30 cellular contexts compared by ENCODE assay signal in the genomic region with DNA sequence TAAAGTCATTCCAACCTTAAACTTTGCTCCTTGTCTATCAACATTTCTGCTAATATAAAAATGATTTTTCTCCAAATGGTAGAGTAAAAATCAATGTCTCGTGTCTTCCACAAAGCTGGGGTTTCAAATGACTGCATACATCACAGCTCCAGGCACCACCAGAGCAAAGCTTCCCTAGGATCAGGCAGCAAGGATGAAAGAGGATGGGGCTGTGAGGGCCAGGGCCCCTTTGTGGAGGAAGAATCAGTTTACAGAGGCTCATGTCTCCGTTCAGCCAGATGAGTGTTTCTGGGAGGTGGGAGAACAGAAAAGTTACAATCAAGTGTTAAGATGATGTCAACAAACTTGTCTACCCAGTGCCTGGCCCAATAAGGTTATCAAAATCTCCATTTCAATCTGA.
"Had no signal": no experiment of that assay in that cellular context is flagged by ENCODE, and none has a peak within 500 bp of the region (broad histone marks: within the 10 kb centered on the region; RNA-seq: fewer than 3 reads in every experiment).

No MANE protein-coding gene starts in this region.

- H3K4me3 ChIP-seq: adrenal gland, body of pancreas, esophagus squamous epithelium, gastroesophageal sphincter had no signal

- ATAC-seq: activated CD4-positive, alpha-beta T cell treated with anti-CD3 and anti-CD28 coated beads for 36 hours; activated CD8-positive, alpha-beta memory T cell treated with anti-CD3 and anti-CD28 coated beads, Interleukin-2, amount 10 ng/mL, durations not matched to agents 7 days and 5 days; activated CD8-positive, alpha-beta T cell treated with anti-CD3 and anti-CD28 coated beads, Interleukin-2, amount 10 ng/mL, durations not matched to agents 7 days and 5 days; activated naive CD8-positive, alpha-beta T cell treated with anti-CD3 and anti-CD28 coated beads, Interleukin-2, amount 50 U/mL, for 24 hours; body of pancreas; gastroesophageal sphincter had no signal

- H3K27ac ChIP-seq: adrenal gland, body of pancreas, epithelial cell of prostate, esophagus squamous epithelium, gastroesophageal sphincter had no signal

- H3K27me3 Mint-ChIP-seq: activated naive CD4-positive, alpha-beta T cell treated with anti-CD3 and anti-CD28 coated beads, Interleukin-2, amount 50 U/mL, for 24 hours had no signal

- H3K4me3 Mint-ChIP-seq: activated CD4-positive, alpha-beta memory T cell treated with anti-CD3 and anti-CD28 coated beads for 36 hours; activated CD4-positive, alpha-beta T cell treated with anti-CD3 and anti-CD28 coated beads for 36 hours; activated CD4-positive, alpha-beta T cell treated with anti-CD3 and anti-CD28 coated beads, Interleukin-2, amount 10 ng/mL, durations not matched to agents 24 days and 14 days; activated CD8-positive, alpha-beta memory T cell treated with anti-CD3 and anti-CD28 coated beads, Interleukin-2, amount 10 ng/mL, durations not matched to agents 7 days and 5 days; activated CD8-positive, alpha-beta T cell treated with anti-CD3 and anti-CD28 coated beads, Interleukin-2, amount 10 ng/mL, durations not matched to agents 7 days and 5 days; activated naive CD4-positive, alpha-beta T cell treated with anti-CD3 and anti-CD28 coated beads for 36 hours; activated naive CD4-positive, alpha-beta T cell treated with anti-CD3 and anti-CD28 coated beads, Interleukin-2, amount 50 U/mL, for 24 hours; activated naive CD8-positive, alpha-beta T cell treated with anti-CD3 and anti-CD28 coated beads for 36 hours; activated naive CD8-positive, alpha-beta T cell treated with anti-CD3 and anti-CD28 coated beads, Interleukin-2, amount 50 U/mL, for 24 hours; activated T-helper 1 cell treated with anti-CD3 and anti-CD28 coated beads, Interleukin-12 subunit alpha, Interleukin-12 subunit beta, Interleukin-2, Interleukin-4 antibody, amounts not matched to agents 30 ng/mL and 10 ng/mL and 1 ng/mL, durations not matched to agents 14 hours and 24 hours and 36 hours had no signal

- H3K4me1 Mint-ChIP-seq: activated CD8-positive, alpha-beta memory T cell treated with anti-CD3 and anti-CD28 coated beads, Interleukin-2, amount 10 ng/mL, durations not matched to agents 7 days and 5 days had no signal

- H3K27me3 ChIP-seq: adrenal gland, body of pancreas, esophagus squamous epithelium, gastroesophageal sphincter had no signal

- H3K36me3 ChIP-seq: adrenal gland, esophagus squamous epithelium, gastroesophageal sphincter had no signal

- H3K9me3 ChIP-seq: adrenal gland, body of pancreas, esophagus squamous epithelium, gastroesophageal sphincter had no signal

- H3K27ac Mint-ChIP-seq: activated CD4-positive, alpha-beta memory T cell treated with anti-CD3 and anti-CD28 coated beads for 36 hours; activated CD4-positive, alpha-beta T cell treated with anti-CD3 and anti-CD28 coated beads for 36 hours; activated CD4-positive, alpha-beta T cell treated with anti-CD3 and anti-CD28 coated beads, Interleukin-2, amount 10 ng/mL, durations not matched to agents 24 days and 14 days; activated CD8-positive, alpha-beta memory T cell treated with anti-CD3 and anti-CD28 coated beads, Interleukin-2, amount 10 ng/mL, durations not matched to agents 7 days and 5 days; activated CD8-positive, alpha-beta T cell treated with anti-CD3 and anti-CD28 coated beads, Interleukin-2, amount 10 ng/mL, durations not matched to agents 7 days and 5 days; activated naive CD4-positive, alpha-beta T cell treated with anti-CD3 and anti-CD28 coated beads for 36 hours; activated naive CD4-positive, alpha-beta T cell treated with anti-CD3 and anti-CD28 coated beads, Interleukin-2, amount 50 U/mL, for 24 hours; activated naive CD8-positive, alpha-beta T cell treated with anti-CD3 and anti-CD28 coated beads for 36 hours; activated naive CD8-positive, alpha-beta T cell treated with anti-CD3 and anti-CD28 coated beads, Interleukin-2, amount 50 U/mL, for 24 hours; activated T-helper 1 cell treated with anti-CD3 and anti-CD28 coated beads, Interleukin-12 subunit alpha, Interleukin-12 subunit beta, Interleukin-2, Interleukin-4 antibody, amounts not matched to agents 30 ng/mL and 10 ng/mL and 1 ng/mL, durations not matched to agents 14 hours and 24 hours and 36 hours; activated T-helper 2 cell treated with anti-CD3 and anti-CD28 coated beads, Interferon-gamma antibody, Interleukin-2, Interleukin-4, amounts not matched to agents 10 μg/mL and 5 μg/mL and 100 μg/mL, durations not matched to agents 14 hours and 24 hours and 36 hours had no signal

- DNase-seq: activated CD4-positive, alpha-beta memory T cell treated with anti-CD3 and anti-CD28 coated beads for 36 hours; activated CD4-positive, alpha-beta T cell treated with anti-CD3 and anti-CD28 coated beads for 36 hours; activated CD4-positive, alpha-beta T cell treated with anti-CD3 and anti-CD28 coated beads, Interleukin-2, amount 10 ng/mL, durations not matched to agents 24 days and 14 days; activated CD4-positive, CD25-positive, alpha-beta regulatory T cell; activated CD4-positive, CD25-positive, alpha-beta regulatory T cell treated with anti-CD3 and anti-CD28 coated beads, Interleukin-2, amount 50 U/mL, for 72 hours; activated CD8-positive, alpha-beta memory T cell treated with anti-CD3 and anti-CD28 coated beads, Interleukin-2, amount 10 ng/mL, durations not matched to agents 7 days and 5 days; activated CD8-positive, alpha-beta memory T cell treated with anti-CD3 and anti-CD28 coated beads, Interleukin-2, amount 50 U/mL, for 4 hours; activated CD8-positive, alpha-beta T cell treated with anti-CD3 and anti-CD28 coated beads, Interleukin-2, amount 10 ng/mL, durations not matched to agents 7 days and 5 days; activated effector memory CD4-positive, alpha-beta T cell treated with anti-CD3 and anti-CD28 coated beads, Interleukin-2, amount 50 U/mL, for 16 hours; activated naive CD4-positive, alpha-beta T cell treated with anti-CD3 and anti-CD28 coated beads for 36 hours; activated naive CD8-positive, alpha-beta T cell treated with anti-CD3 and anti-CD28 coated beads for 36 hours; activated naive CD8-positive, alpha-beta T cell treated with anti-CD3 and anti-CD28 coated beads, Interleukin-2, amount 50 U/mL, for 24 hours; activated T-cell treated with anti-CD3 and anti-CD28 coated beads, Interleukin-2, amount 50 U/mL, for 1 hour; activated T-cell treated with anti-CD3 and anti-CD28 coated beads, Interleukin-2, amount 50 U/mL, for 48 hours; amygdala; aorta; body of pancreas; caudate nucleus; cortex of kidney; dermis blood vessel endothelial cell; effector CD8-positive, alpha-beta T cell; esophagus squamous epithelium; foreskin melanocyte; T-helper 2 cell had no signal

- H3K9me3 Mint-ChIP-seq: activated CD4-positive, alpha-beta memory T cell treated with anti-CD3 and anti-CD28 coated beads for 36 hours; activated CD4-positive, alpha-beta T cell treated with anti-CD3 and anti-CD28 coated beads, Interleukin-2, amount 10 ng/mL, durations not matched to agents 24 days and 14 days; activated naive CD4-positive, alpha-beta T cell treated with anti-CD3 and anti-CD28 coated beads for 36 hours; activated naive CD4-positive, alpha-beta T cell treated with anti-CD3 and anti-CD28 coated beads, Interleukin-2, amount 50 U/mL, for 24 hours; activated naive CD8-positive, alpha-beta T cell treated with anti-CD3 and anti-CD28 coated beads for 36 hours; activated naive CD8-positive, alpha-beta T cell treated with anti-CD3 and anti-CD28 coated beads, Interleukin-2, amount 50 U/mL, for 24 hours; activated T-helper 1 cell treated with anti-CD3 and anti-CD28 coated beads, Interleukin-12 subunit alpha, Interleukin-12 subunit beta, Interleukin-2, Interleukin-4 antibody, amounts not matched to agents 30 ng/mL and 10 ng/mL and 1 ng/mL, durations not matched to agents 14 hours and 24 hours and 36 hours; activated T-helper 2 cell treated with anti-CD3 and anti-CD28 coated beads, Interferon-gamma antibody, Interleukin-2, Interleukin-4, amounts not matched to agents 10 μg/mL and 5 μg/mL and 100 μg/mL, durations not matched to agents 14 hours and 24 hours and 36 hours had no signal

- H3K4me1 ChIP-seq: adrenal gland, body of pancreas, esophagus squamous epithelium, gastroesophageal sphincter had no signal

- H3K36me3 Mint-ChIP-seq: activated CD4-positive, alpha-beta memory T cell treated with anti-CD3 and anti-CD28 coated beads for 36 hours; activated CD8-positive, alpha-beta memory T cell treated with anti-CD3 and anti-CD28 coated beads, Interleukin-2, amount 10 ng/mL, durations not matched to agents 7 days and 5 days; activated naive CD4-positive, alpha-beta T cell treated with anti-CD3 and anti-CD28 coated beads, Interleukin-2, amount 50 U/mL, for 24 hours; activated naive CD8-positive, alpha-beta T cell treated with anti-CD3 and anti-CD28 coated beads for 36 hours had no signal
